In genomic region chr7:79064187-79064823, GRCh38 we compare ENCODE assay signal across 31 cellular contexts.
"Had no signal": no experiment of that assay in that cellular context is flagged by ENCODE, and none has a peak within 500 bp of the region (broad histone marks: within the 10 kb centered on the region; RNA-seq: fewer than 3 reads in every experiment).

No MANE protein-coding gene starts in this region.

- H3K27me3 ChIP-seq: adrenal gland, breast epithelium, esophagus muscularis mucosa, pancreas, tibial nerve had no signal

- H3K27ac Mint-ChIP-seq: activated naive CD4-positive, alpha-beta T cell treated with anti-CD3 and anti-CD28 coated beads for 36 hours; activated naive CD8-positive, alpha-beta T cell treated with anti-CD3 and anti-CD28 coated beads for 36 hours; activated T-helper 1 cell treated with anti-CD3 and anti-CD28 coated beads, Interleukin-12 subunit alpha, Interleukin-12 subunit beta, Interleukin-2, Interleukin-4 antibody, amounts not matched to agents 30 ng/mL and 10 ng/mL and 1 ng/mL, durations not matched to agents 14 hours and 24 hours and 36 hours; naive thymus-derived CD8-positive, alpha-beta T cell had no signal

- H3K27me3 Mint-ChIP-seq: activated naive CD8-positive, alpha-beta T cell treated with anti-CD3 and anti-CD28 coated beads for 36 hours; naive thymus-derived CD8-positive, alpha-beta T cell had no signal

- DNase-seq: activated CD4-positive, alpha-beta T cell treated with anti-CD3 and anti-CD28 coated beads for 4 hours; activated CD4-positive, alpha-beta T cell treated with anti-CD3 and anti-CD28 coated beads, Interleukin-2, amount 50 U/mL, for 48 hours; activated CD8-positive, alpha-beta memory T cell treated with anti-CD3 and anti-CD28 coated beads for 24 hours; activated effector memory CD4-positive, alpha-beta T cell treated with anti-CD3 and anti-CD28 coated beads, Interleukin-2, amount 50 U/mL, for 16 hours; activated naive CD4-positive, alpha-beta T cell treated with anti-CD3 and anti-CD28 coated beads for 36 hours; activated naive CD8-positive, alpha-beta T cell treated with anti-CD3 and anti-CD28 coated beads for 36 hours; activated T-cell treated with anti-CD3 and anti-CD28 coated beads, Interleukin-2, amount 50 U/mL, for 1 hour; adrenal gland; aorta; central memory CD4-positive, alpha-beta T cell; dermis blood vessel endothelial cell; effector CD4-positive, alpha-beta T cell; islet precursor cell; left cardiac atrium; naive thymus-derived CD8-positive, alpha-beta T cell; nucleus accumbens; pancreas; psoas muscle; right cardiac atrium; stimulated activated CD4-positive, alpha-beta T cell treated with anti-CD3 and anti-CD28 coated beads, Interleukin-2, amount 100 ng/mL, for 48 hours; stimulated activated naive CD4-positive, alpha-beta T cell treated with Interleukin-2 at 50 U/mL for 16 hours; T-helper 1 cell had no signal

- H3K36me3 ChIP-seq: adrenal gland, breast epithelium, esophagus muscularis mucosa, pancreas, tibial nerve had no signal

- H3K27ac ChIP-seq: adrenal gland, breast epithelium, esophagus muscularis mucosa, pancreas, psoas muscle, tibial nerve, VCaP had no signal

- H3K4me1 Mint-ChIP-seq: activated naive CD8-positive, alpha-beta T cell treated with anti-CD3 and anti-CD28 coated beads for 36 hours; naive thymus-derived CD8-positive, alpha-beta T cell; neural crest cell had no signal

- FAIRE-seq: colon, frontal cortex, pancreas, TTC549 had no signal

- H3K36me3 Mint-ChIP-seq: activated naive CD8-positive, alpha-beta T cell treated with anti-CD3 and anti-CD28 coated beads for 36 hours had no signal

- H3K4me3 ChIP-seq: adrenal gland, breast epithelium, esophagus muscularis mucosa, pancreas, psoas muscle, tibial nerve had no signal

- H3K4me3 Mint-ChIP-seq: activated naive CD4-positive, alpha-beta T cell treated with anti-CD3 and anti-CD28 coated beads for 36 hours; activated naive CD8-positive, alpha-beta T cell treated with anti-CD3 and anti-CD28 coated beads for 36 hours; activated T-helper 1 cell treated with anti-CD3 and anti-CD28 coated beads, Interleukin-12 subunit alpha, Interleukin-12 subunit beta, Interleukin-2, Interleukin-4 antibody, amounts not matched to agents 30 ng/mL and 10 ng/mL and 1 ng/mL, durations not matched to agents 14 hours and 24 hours and 36 hours; naive thymus-derived CD8-positive, alpha-beta T cell; neural crest cell had no signal

- H3K4me1 ChIP-seq: adrenal gland, breast epithelium, esophagus muscularis mucosa, pancreas, psoas muscle, tibial nerve had no signal

- H3K9me3 ChIP-seq: adrenal gland, breast epithelium, pancreas, psoas muscle had no signal
